Comparison of ENCODE assay signal across 7 cellular contexts in genomic region chr7:158829021-158829341, GRCh38. TPM values are rescaled to one million over a fixed set of nuclear protein-coding genes. Genes with fewer than 3 reads are reported as not detected.
DNase-seq lines count a peak whose midpoint lies in the region; ATAC-seq and TF ChIP-seq lines count a peak whose summit lies in the region.

No MANE protein-coding gene starts in this region.

- H3K79me2 ChIP-seq in SU-DHL-6 (ENCODE audit: insufficient read depth, low read length) = peaks cover 21% of the 10 kb centered on the region

- peak overlapping the region; percentile 87 for H3K9ac ChIP-seq in SU-DHL-6 (ENCODE audit: low read length)

- peak overlapping the region; percentile 67 for H3K27ac ChIP-seq in SU-DHL-6 (ENCODE audit: low read depth, low read length)

- no peaks in the 10 kb centered on the region for H3K9me2 ChIP-seq in SU-DHL-6 (replicated peaks; ENCODE audit: insufficient read depth, low read length)

- DNase-seq in GM06990 (ENCODE audit: extremely low read depth, insufficient read length) (peak; percentile 90), HUDEP-2 (lab: John Stamatoyannopoulos, UW; ENCODE audit: unreplicated experiment in 76 of 76) (peak in 60 of 76 experiments; percentile 11 to 77 (median 58)), cardiac fibroblast (ENCODE audit: low read depth in 2 of 2) (peak; percentile 81 to 83), kidney epithelial cell (ENCODE audit: low read depth) (no peak)
- DNase-seq in stimulated activated CD4-positive, alpha-beta T cell treated with anti-CD3 and anti-CD28 coated beads, Interleukin-15, amount 100 ng/mL, for 24 hours = peak; percentile 76

- H3K36me3 ChIP-seq in GM06990 (ENCODE audit: control insufficient read depth, insufficient read depth, low read length) (no peaks in the 10 kb centered on the region), SU-DHL-6 (ENCODE audit: low read length) (no peaks in the 10 kb centered on the region), kidney epithelial cell (ENCODE audit: control insufficient read depth, insufficient read depth, low read length) (no peaks in the 10 kb centered on the region)

- H4K20me1 ChIP-seq in SU-DHL-6 (ENCODE audit: low read depth, low read length) = peaks cover 6% of the 10 kb centered on the region; the same call in 1 of the 2 replicates

- peak overlapping the region; percentile 62 for H2AFZ ChIP-seq in SU-DHL-6 (ENCODE audit: low read depth, low read length, severe bottlenecking)

- H3K27me3 ChIP-seq in GM06990 (replicated peaks; ENCODE audit: control insufficient read depth, insufficient read depth, low read length) (no peaks in the 10 kb centered on the region), SU-DHL-6 (ENCODE audit: low read length) (no peaks in the 10 kb centered on the region), kidney epithelial cell (ENCODE audit: control insufficient read depth, insufficient read depth, low read length) (no peaks in the 10 kb centered on the region)

- H3K4me3 ChIP-seq in GM06990 (replicated peaks; ENCODE audit: low read depth, low read length) (peak overlapping the region; percentile 87), SU-DHL-6 (ENCODE audit: insufficient read depth, low read length, poor library complexity, severe bottlenecking) (peak overlapping the region; percentile 78), cardiac fibroblast (replicated peaks in 1 of 2; ENCODE audit: low read depth in 2 of 2, low read length in 2 of 2) (peak overlapping the region; percentile 83 to 91), kidney epithelial cell (ENCODE audit: low read depth, low read length) (peak overlapping the region; percentile 98)

- peak; percentile 52 for ATAC-seq in GM21526 (IDR thresholded peaks at IDR 0.05; ENCODE audit: low FRiP score, unreplicated experiment)

- H3F3A ChIP-seq in SU-DHL-6 (ENCODE audit: insufficient read depth) = no peaks in the 10 kb centered on the region; the same call in 1 of the 2 replicates

- peak overlapping the region; percentile 74 for H3K4me2 ChIP-seq in SU-DHL-6 (ENCODE audit: low read depth, low read length, poor library complexity, severe bottlenecking)

- H3K9me3 ChIP-seq in SU-DHL-6 (ENCODE audit: insufficient read depth, low read length) = no peaks in the 10 kb centered on the region

- TF ChIP-seq CTCF in GM06990 (IDR thresholded peaks at IDR 0.05; ENCODE audit: insufficient read depth, low read length, poor library complexity, severe bottlenecking) = peak; percentile 14
- TF ChIP-seq CTCF in SU-DHL-6 (IDR thresholded peaks at IDR 0.05; ENCODE audit: insufficient read depth, low read length, poor library complexity, severe bottlenecking) = no peak
- TF ChIP-seq CTCF in cardiac fibroblast (IDR thresholded peaks at IDR 0.05; ENCODE audit: low read depth, low read length) = no peak
- TF ChIP-seq CTCF in kidney epithelial cell (IDR thresholded peaks at IDR 0.05; ENCODE audit: insufficient read depth, low read length, poor library complexity, severe bottlenecking) = no peak

RNA-seq across cellular contexts. Expression of gene ESYT2, which starts 0.3 kb away (rescaled TPM):
- 53.1 and 54.1 TPM in 2 replicates for total RNA-seq in kidney epithelial cell

RNA-seq across cellular contexts. Expression of gene DYNC2I1, which starts 27.4 kb away (rescaled TPM):
- 6.8 and 7.2 TPM in 2 replicates for total RNA-seq in kidney epithelial cell
